ENCODE assay signal across 8 cellular contexts in the genomic region with DNA sequence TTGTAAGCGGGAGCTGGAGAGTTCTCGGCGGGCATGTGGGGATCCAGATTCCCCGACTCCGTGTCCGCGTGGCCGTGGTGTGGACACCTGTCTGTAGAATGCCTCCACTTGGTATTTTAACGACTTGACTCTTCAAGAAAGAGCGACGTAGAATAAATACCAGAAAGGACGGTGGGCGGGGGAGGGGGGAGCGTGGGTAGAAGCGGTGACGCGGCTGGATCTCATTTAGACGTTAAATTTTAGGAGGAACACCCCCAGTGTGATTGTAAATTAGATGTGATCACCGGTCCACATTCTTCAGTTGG. TPM values are rescaled to one million over a fixed set of nuclear protein-coding genes. Genes with fewer than 3 reads are reported as not detected.
A peak's percentile ranks its signal among the peaks of the same experiment; 100 is the strongest.
DNase-seq lines count a peak whose midpoint lies in the region; ATAC-seq and TF ChIP-seq lines count a peak whose summit lies in the region.

No MANE protein-coding gene starts in this region.

- intact Hi-C loops in activated T-helper 1 cell treated with anti-CD3 and anti-CD28 coated beads, Interleukin-12 subunit alpha, Interleukin-12 subunit beta, Interleukin-2, Interleukin-4 antibody, amounts not matched to agents 30 ng/mL and 10 ng/mL and 1 ng/mL, durations not matched to agents 14 hours and 24 hours and 36 hours (cut with micrococcal nuclease), result no loop called here
- intact Hi-C loops in CD14-positive monocyte (cut with micrococcal nuclease), result no loop called here

- no peak overlapping the region for H4K8ac ChIP-seq in H9 (replicated peaks; ENCODE audit: insufficient read length, low read depth, low read length)

- peaks cover 21% of the 10 kb centered on the region; the same call in 1 of the 2 replicates for H3K27me3 ChIP-seq in H9 (ENCODE audit: insufficient read depth, low read length)

- H3K9me3 ChIP-seq in H9 (ENCODE audit: control insufficient read depth, low read depth, low read length), result no peaks in the 10 kb centered on the region
- H3K9me3 ChIP-seq in iPS-18c (ENCODE audit: control insufficient read depth, insufficient read depth, low read length), result no peaks in the 10 kb centered on the region

- no peak overlapping the region for H2BK120ac ChIP-seq in H9 (ENCODE audit: low read depth, low read length, poor library complexity, severe bottlenecking)

- no peak overlapping the region for H2BK15ac ChIP-seq in H9 (ENCODE audit: low read depth, low read length)

- H2AFZ ChIP-seq in H9 (ENCODE audit: low read length), result no peak overlapping the region

- H2BK5ac ChIP-seq in H9 (ENCODE audit: insufficient read length, low read length), result no peak overlapping the region

- no peak overlapping the region for H4K5ac ChIP-seq in H9 (ENCODE audit: insufficient read length, low read depth, low read length)

- H3K4me3 Mint-ChIP-seq in H9 (peak overlapping the region; percentile 58 to 79), CD14-positive monocyte (peak overlapping the region in 1 of 2 donors; percentile 77)
- H3K4me3 Mint-ChIP-seq in activated T-helper 1 cell treated with anti-CD3 and anti-CD28 coated beads, Interleukin-12 subunit alpha, Interleukin-12 subunit beta, Interleukin-2, Interleukin-4 antibody, amounts not matched to agents 30 ng/mL and 10 ng/mL and 1 ng/mL, durations not matched to agents 14 hours and 24 hours and 36 hours, result peak overlapping the region; percentile 76
- H3K4me3 Mint-ChIP-seq in stimulated activated memory B cell treated with anti-CD40 and anti-IgM and Interleukin-4, amounts not matched to agents 10 μg/mL and 1 μg/mL and 100 μg/mL, for 72 hours, result no peak overlapping the region

- H3K23ac ChIP-seq in H9 (ENCODE audit: insufficient read length, low read depth, low read length), result no peak overlapping the region

- H3K4me2 ChIP-seq in H9 (ENCODE audit: insufficient read depth, insufficient read length, low read length), result peak overlapping the region; percentile 63

- H2BK20ac ChIP-seq in H9 (ENCODE audit: low read depth, low read length, poor library complexity, severe bottlenecking), result no peak overlapping the region

- ATAC-seq in HG03520 (IDR thresholded peaks at IDR 0.05; ENCODE audit: unreplicated experiment), result no peak
- no peak for ATAC-seq in stimulated activated memory B cell treated with anti-CD40 and anti-IgM and Interleukin-4, amounts not matched to agents 10 μg/mL and 1 μg/mL and 100 μg/mL, for 72 hours

- no peaks in the 10 kb centered on the region for H3K4me1 ChIP-seq in H9 (ENCODE audit: insufficient read depth, low read length)

- H4K20me1 ChIP-seq in H9 (ENCODE audit: control insufficient read depth, insufficient read depth, insufficient read length), result no peaks in the 10 kb centered on the region

- H3K14ac ChIP-seq in H9 (ENCODE audit: insufficient read depth, low read length), result peak overlapping the region; percentile 78

- peak overlapping the region; percentile 13 for H3K9ac ChIP-seq in H9 (ENCODE audit: extremely low read depth, insufficient read length, low read length)

- H3K23me2 ChIP-seq in H9 (ENCODE audit: insufficient read length, low read depth, low read length, poor library complexity, severe bottlenecking), result peaks cover 13% of the 10 kb centered on the region

- no peak overlapping the region for H2AK5ac ChIP-seq in H9 (ENCODE audit: insufficient read length, low read length)

- H3K4me1 Mint-ChIP-seq in H9, result peaks cover 2 to 3% of the 10 kb centered on the region in 2 experiments; a peak in 2 of 4 replicates
- no peaks in the 10 kb centered on the region for H3K4me1 Mint-ChIP-seq in activated T-helper 1 cell treated with anti-CD3 and anti-CD28 coated beads, Interleukin-12 subunit alpha, Interleukin-12 subunit beta, Interleukin-2, Interleukin-4 antibody, amounts not matched to agents 30 ng/mL and 10 ng/mL and 1 ng/mL, durations not matched to agents 14 hours and 24 hours and 36 hours (ENCODE audit: low read depth)
- H3K4me1 Mint-ChIP-seq in stimulated activated memory B cell treated with anti-CD40 and anti-IgM and Interleukin-4, amounts not matched to agents 10 μg/mL and 1 μg/mL and 100 μg/mL, for 72 hours, result no peaks in the 10 kb centered on the region
- peaks cover 7% of the 10 kb centered on the region for H3K4me1 Mint-ChIP-seq in CD14-positive monocyte

- H3K9me3 Mint-ChIP-seq in H9 (peaks cover 0 to 8% of the 10 kb centered on the region in 2 experiments; a peak in 2 of 5 replicates), CD14-positive monocyte (peaks cover 4 to 21% (median 15%) of the 10 kb centered on the region in 7 donors)
- H3K9me3 Mint-ChIP-seq in activated T-helper 1 cell treated with anti-CD3 and anti-CD28 coated beads, Interleukin-12 subunit alpha, Interleukin-12 subunit beta, Interleukin-2, Interleukin-4 antibody, amounts not matched to agents 30 ng/mL and 10 ng/mL and 1 ng/mL, durations not matched to agents 14 hours and 24 hours and 36 hours, result peaks cover 7% of the 10 kb centered on the region
- peaks cover 3% of the 10 kb centered on the region for H3K9me3 Mint-ChIP-seq in stimulated activated memory B cell treated with anti-CD40 and anti-IgM and Interleukin-4, amounts not matched to agents 10 μg/mL and 1 μg/mL and 100 μg/mL, for 72 hours

- H4K91ac ChIP-seq in H9 (ENCODE audit: insufficient read length, low read depth, low read length), result no peak overlapping the region

- H3K4me3 ChIP-seq in iPS-18c (ENCODE audit: insufficient read depth, low read depth, low read length) (peak overlapping the region; percentile 75), skin epidermis (peak overlapping the region in 6 of 7 experiments; percentile 25 to 61 (median 42))

- H2BK12ac ChIP-seq in H9 (ENCODE audit: insufficient read length, low read depth, low read length), result no peak overlapping the region

- no peak for DNase-seq in H9
- DNase-seq in activated T-helper 1 cell treated with anti-CD3 and anti-CD28 coated beads, Interleukin-12 subunit alpha, Interleukin-12 subunit beta, Interleukin-2, Interleukin-4 antibody, amounts not matched to agents 30 ng/mL and 10 ng/mL and 1 ng/mL, durations not matched to agents 14 hours and 24 hours and 36 hours (ENCODE audit: low spot score), result no peak
- DNase-seq in cerebellum (ENCODE audit: low spot score), result no peak
- DNase-seq in CD14-positive monocyte (ENCODE audit: low spot score), result no peak

- H3K27ac Mint-ChIP-seq in H9 (no peak overlapping the region), CD14-positive monocyte (no peak overlapping the region)
- no peak overlapping the region for H3K27ac Mint-ChIP-seq in activated T-helper 1 cell treated with anti-CD3 and anti-CD28 coated beads, Interleukin-12 subunit alpha, Interleukin-12 subunit beta, Interleukin-2, Interleukin-4 antibody, amounts not matched to agents 30 ng/mL and 10 ng/mL and 1 ng/mL, durations not matched to agents 14 hours and 24 hours and 36 hours
- H3K27ac Mint-ChIP-seq in stimulated activated memory B cell treated with anti-CD40 and anti-IgM and Interleukin-4, amounts not matched to agents 10 μg/mL and 1 μg/mL and 100 μg/mL, for 72 hours, result no peak overlapping the region

- H3T11ph ChIP-seq in H9 (ENCODE audit: low read length), result no peak overlapping the region

- peaks cover 0 to 8% (median 2%) of the 10 kb centered on the region in 3 experiments; a peak in 2 of 7 replicates for H3K36me3 Mint-ChIP-seq in H9 (ENCODE audit: insufficient read depth in 1 of 3, low read depth in 3 of 3)
- H3K36me3 Mint-ChIP-seq in activated T-helper 1 cell treated with anti-CD3 and anti-CD28 coated beads, Interleukin-12 subunit alpha, Interleukin-12 subunit beta, Interleukin-2, Interleukin-4 antibody, amounts not matched to agents 30 ng/mL and 10 ng/mL and 1 ng/mL, durations not matched to agents 14 hours and 24 hours and 36 hours (ENCODE audit: low read depth), result no peaks in the 10 kb centered on the region
- H3K36me3 Mint-ChIP-seq in stimulated activated memory B cell treated with anti-CD40 and anti-IgM and Interleukin-4, amounts not matched to agents 10 μg/mL and 1 μg/mL and 100 μg/mL, for 72 hours, result no peaks in the 10 kb centered on the region
- peaks cover 4 to 6% of the 10 kb centered on the region in 2 donors for H3K36me3 Mint-ChIP-seq in CD14-positive monocyte

- no CpG with 5 or more reads among the region's 19 CpGs for WGBS in H9 (ENCODE audit: extremely low coverage, insufficient read length, low lambda C conversion rate)

- no peak for TF ChIP-seq CTCF in H9 (conservative IDR thresholded peaks at IDR 0.05)
- no peak for TF ChIP-seq CTCF in CD14-positive monocyte (IDR thresholded peaks at IDR 0.05)

- no peak overlapping the region for H3K4ac ChIP-seq in H9 (ENCODE audit: low read depth, low read length)

- peak overlapping the region; percentile 34 for H3K18ac ChIP-seq in H9 (ENCODE audit: insufficient read length, low read depth, low read length)

- peaks cover 45% of the 10 kb centered on the region for H3K27me3 Mint-ChIP-seq in H9 (ENCODE audit: low read depth)
- peaks cover 32% of the 10 kb centered on the region for H3K27me3 Mint-ChIP-seq in activated T-helper 1 cell treated with anti-CD3 and anti-CD28 coated beads, Interleukin-12 subunit alpha, Interleukin-12 subunit beta, Interleukin-2, Interleukin-4 antibody, amounts not matched to agents 30 ng/mL and 10 ng/mL and 1 ng/mL, durations not matched to agents 14 hours and 24 hours and 36 hours (ENCODE audit: insufficient read depth)
- peaks cover 53% of the 10 kb centered on the region for H3K27me3 Mint-ChIP-seq in stimulated activated memory B cell treated with anti-CD40 and anti-IgM and Interleukin-4, amounts not matched to agents 10 μg/mL and 1 μg/mL and 100 μg/mL, for 72 hours
- H3K27me3 Mint-ChIP-seq in CD14-positive monocyte (ENCODE audit: low read depth in 3 of 3), result peaks cover 43 to 53% (median 50%) of the 10 kb centered on the region in 3 donors

- no peak overlapping the region for H3K56ac ChIP-seq in H9 (ENCODE audit: insufficient read length, low read depth, low read length)

- no peaks in the 10 kb centered on the region for H3K79me1 ChIP-seq in H9 (ENCODE audit: insufficient read depth, low read depth, low read length, poor library complexity, severe bottlenecking)

- no peaks in the 10 kb centered on the region for H3K79me2 ChIP-seq in H9 (ENCODE audit: insufficient read depth, low read length)

- H3K27ac ChIP-seq in H9 (ENCODE audit: insufficient read length, low read depth, low read length) (no peak overlapping the region), skin epidermis (peak overlapping the region in 14 of 21 experiments; percentile 29 to 86 (median 68))

RNA-seq across cellular contexts. Expression of a gene that starts 0.6 kb away (rescaled TPM):
- total RNA-seq in H9 (2021) (0.59 and 0.83 TPM in 2 replicates), cerebellum (55.6 TPM)
- total RNA-seq in activated T-helper 1 cell treated with anti-CD3 and anti-CD28 coated beads, Interleukin-12 subunit alpha, Interleukin-12 subunit beta, Interleukin-2, Interleukin-4 antibody, amounts not matched to agents 30 ng/mL and 10 ng/mL and 1 ng/mL, durations not matched to agents 14 hours and 24 hours and 36 hours, result not detected in 2 replicates
- polyA plus RNA-seq in CD14-positive monocyte, result not detected

Comparison
In these comparisons a context has a peak if more than half of its experiments do, and no peak if none do; other contexts are left out.
1. RNA of a gene that starts 0.6 kb away (total RNA-seq): 55.6 TPM in cerebellum (single experiment); 0.59 to 0.83 TPM in H9 and not detected in activated T-helper 1 cell treated with anti-CD3 and anti-CD28 coated beads, Interleukin-12 subunit alpha, Interleukin-12 subunit beta, Interleukin-2, Interleukin-4 antibody, amounts not matched to agents 30 ng/mL and 10 ng/mL and 1 ng/mL, durations not matched to agents 14 hours and 24 hours and 36 hours; every median in the first group is over 10 times any median in the second.